10 cellular contexts compared by ENCODE assay signal in genomic region chr1:36151845-36152203, GRCh38. TPM values are rescaled to one million over a fixed set of nuclear protein-coding genes. Genes with fewer than 3 reads are reported as not detected.
DNase-seq lines count a peak whose midpoint lies in the region; ATAC-seq and TF ChIP-seq lines count a peak whose summit lies in the region.
"Had no signal": no experiment of that assay in that cellular context is flagged by ENCODE, and none has a peak within 500 bp of the region (broad histone marks: within the 10 kb centered on the region; RNA-seq: fewer than 3 reads in every experiment).

No MANE protein-coding gene starts in this region.

- peak overlapping the region; percentile 13 for H3K4me3 Mint-ChIP-seq in glutamatergic neuron (ENCODE audit: unreplicated experiment)

- peaks cover 4% of the 10 kb centered on the region; the same call in 1 of the 2 replicates for H3F3A ChIP-seq in Loucy (ENCODE audit: low read depth)

- TF ChIP-seq CTCF in Loucy (conservative IDR thresholded peaks at IDR 0.05; ENCODE audit: low read length), result no peak
- TF ChIP-seq CTCF in glutamatergic neuron (IDR thresholded peaks at IDR 0.05; ENCODE audit: partially characterized antibody, unreplicated experiment), result no peak

- H3K9me2 ChIP-seq in Loucy (replicated peaks; ENCODE audit: low read depth, low read length), result no peaks in the 10 kb centered on the region

- no peaks in the 10 kb centered on the region for H3K9me3 ChIP-seq in Loucy (ENCODE audit: insufficient read depth, low read depth, low read length)
- H3K9me3 ChIP-seq: ovary had no signal

- H3K4me2 ChIP-seq in Loucy (ENCODE audit: low read depth, low read length, poor library complexity, severe bottlenecking), result peak overlapping the region; percentile 74

- H3K79me2 ChIP-seq in Loucy (ENCODE audit: insufficient read depth, low read length), result peaks cover 33% of the 10 kb centered on the region

- no peaks in the 10 kb centered on the region for H3K36me3 Mint-ChIP-seq in glutamatergic neuron (ENCODE audit: unreplicated experiment)

- peaks cover 42% of the 10 kb centered on the region for H3K4me1 ChIP-seq in Loucy (ENCODE audit: insufficient read depth, low read length, poor library complexity, severe bottlenecking)

- H3K27me3 ChIP-seq in Loucy (ENCODE audit: insufficient read depth, low read length, poor library complexity, severe bottlenecking), result peaks cover 4% of the 10 kb centered on the region
- H3K27me3 ChIP-seq: ovary had no signal

- peak overlapping the region; percentile 73 for H3K27ac Mint-ChIP-seq in glutamatergic neuron (ENCODE audit: unreplicated experiment)

- peaks cover 27% of the 10 kb centered on the region for H3K4me1 Mint-ChIP-seq in glutamatergic neuron (ENCODE audit: low read depth, unreplicated experiment)

- H3K36me3 ChIP-seq in Loucy (ENCODE audit: insufficient read depth, low read length), result no peaks in the 10 kb centered on the region
- H3K36me3 ChIP-seq: ovary had no signal

- ATAC-seq in HG02759 (IDR thresholded peaks at IDR 0.05; ENCODE audit: unreplicated experiment), result no peak

- peak overlapping the region; percentile 64 for H3K4me3 ChIP-seq in Loucy (ENCODE audit: low read length, poor library complexity, severe bottlenecking)
- H3K4me3 ChIP-seq: ovary had no signal

- H2AFZ ChIP-seq in Loucy (ENCODE audit: low read length), result peak overlapping the region; percentile 68; the same call in 1 of the 2 replicates

- H4K20me1 ChIP-seq in Loucy (ENCODE audit: insufficient read depth, low read length, poor library complexity, severe bottlenecking), result no peaks in the 10 kb centered on the region

- DNase-seq in activated CD8-positive, alpha-beta memory T cell treated with anti-CD3 and anti-CD28 coated beads for 4 hours (ENCODE audit: low read depth in 2 of 2), result peak; percentile 35 to 38
- DNase-seq in glutamatergic neuron (no peak), occipital lobe (lab: John Stamatoyannopoulos, UW) (no peak), NCI-H146 (lab: John Stamatoyannopoulos, UW) (no peak), NCI-H1694 (lab: John Stamatoyannopoulos, UW) (no peak)
- peak; percentile 27 to 64 (median 46) for DNase-seq in stimulated activated naive CD4-positive, alpha-beta T cell (lab: John Stamatoyannopoulos, UW)

- peaks cover 10% of the 10 kb centered on the region for H3K9me3 Mint-ChIP-seq in glutamatergic neuron (ENCODE audit: unreplicated experiment)

- H3K27me3 Mint-ChIP-seq in glutamatergic neuron (ENCODE audit: unreplicated experiment), result peaks cover 21% of the 10 kb centered on the region

- peak overlapping the region; percentile 44 for H3K9ac ChIP-seq in Loucy (ENCODE audit: low read depth, low read length, poor library complexity, severe bottlenecking)

RNA-seq across cellular contexts. Expression of gene TRAPPC3, which starts 2.5 kb away (rescaled TPM):
- total RNA-seq in glutamatergic neuron (ENCODE audit: unreplicated experiment) (30.0 TPM), occipital lobe (40.1 TPM)

RNA-seq across cellular contexts. Expression of gene MAP7D1, which starts 4.1 kb away (rescaled TPM):
- total RNA-seq in glutamatergic neuron (ENCODE audit: unreplicated experiment), result 152 TPM
- 49.6 TPM for total RNA-seq in occipital lobe

RNA-seq across cellular contexts. Expression of gene COL8A2, which starts 26.8 kb away (rescaled TPM):
- not detected for total RNA-seq in glutamatergic neuron (ENCODE audit: unreplicated experiment)
- 1.1 TPM for total RNA-seq in occipital lobe
- total RNA-seq: T-helper 1 cell treated with Interleukin-12 subunit alpha and Interleukin-12 subunit beta and Interleukin-4 antibody, amounts not matched to agents 30 ng/mL and 1 ng/mL, for 36 hours had no signal

Comparison
In these comparisons a context has a peak if more than half of its experiments do, and no peak if none do; other contexts are left out.
1. DNase-seq: peak in activated CD8-positive, alpha-beta memory T cell treated with anti-CD3 and anti-CD28 coated beads for 4 hours (2 of 2) and stimulated activated naive CD4-positive, alpha-beta T cell (6 of 6); none in glutamatergic neuron (single experiment), occipital lobe (single experiment), NCI-H146 (single experiment) and NCI-H1694 (single experiment).